ENCODE assay signal across 1 cellular context in genomic region chr7:127418459-127418858, GRCh38.
TF ChIP-seq lines count a peak whose summit lies in the region.

No MANE protein-coding gene starts in this region.

TF ChIP-seq in IMR-90, 13 proteins besides CTCF, POLR2A, EP300 and RAD21:
- TF ChIP-seq USF2 (IDR thresholded peaks at IDR 0.05; ENCODE audit: low read depth, low read length) = no peak
- no peak for TF ChIP-seq FOS (IDR thresholded peaks at IDR 0.05; ENCODE audit: low read depth, low read length)
- no peak for TF ChIP-seq MAFK (IDR thresholded peaks at IDR 0.05; ENCODE audit: low read depth, low read length)
- TF ChIP-seq CHD1 (IDR thresholded peaks at IDR 0.05; ENCODE audit: low read depth, low read length) = no peak
- TF ChIP-seq MXI1 (IDR thresholded peaks at IDR 0.05; ENCODE audit: borderline replicate concordance, low read depth, low read length) = no peak
- TF ChIP-seq RFX5 (IDR thresholded peaks at IDR 0.05; ENCODE audit: low read depth, low read length) = no peak
- TF ChIP-seq CEBPB (IDR thresholded peaks at IDR 0.05; ENCODE audit: low read depth, low read length) = no peak
- TF ChIP-seq NFE2L2 (IDR thresholded peaks at IDR 0.05; ENCODE audit: low read depth, low read length) = no peak
- TF ChIP-seq SMC3 (IDR thresholded peaks at IDR 0.05; ENCODE audit: low read depth, low read length) = no peak
- TF ChIP-seq BHLHE40 (IDR thresholded peaks at IDR 0.05; ENCODE audit: low read depth, low read length) = no peak
- TF ChIP-seq ELK1 (IDR thresholded peaks at IDR 0.05; ENCODE audit: borderline replicate concordance, low read depth, low read length) = no peak
- TF ChIP-seq MAZ (IDR thresholded peaks at IDR 0.05; ENCODE audit: borderline replicate concordance, low read depth, low read length) = no peak
- no peak for TF ChIP-seq RCOR1 (IDR thresholded peaks at IDR 0.05; ENCODE audit: insufficient replicate concordance, low read length)
